In genomic region chr22:46798366-46799057, GRCh38 we compare ENCODE assay signal across 1 cellular context.
A peak's percentile ranks its signal among the peaks of the same experiment; 100 is the strongest.
TF ChIP-seq lines count a peak whose summit lies in the region.

No MANE protein-coding gene starts in this region.

TF ChIP-seq in HepG2, 621 proteins besides CTCF, POLR2A, EP300 and RAD21 (continued from another document and continues in another):
- no peak for TF ChIP-seq ZBTB46 (CRISPR knock-in tag; IDR thresholded peaks at IDR 0.05; ENCODE audit: borderline replicate concordance)
- TF ChIP-seq, protein P1, sequence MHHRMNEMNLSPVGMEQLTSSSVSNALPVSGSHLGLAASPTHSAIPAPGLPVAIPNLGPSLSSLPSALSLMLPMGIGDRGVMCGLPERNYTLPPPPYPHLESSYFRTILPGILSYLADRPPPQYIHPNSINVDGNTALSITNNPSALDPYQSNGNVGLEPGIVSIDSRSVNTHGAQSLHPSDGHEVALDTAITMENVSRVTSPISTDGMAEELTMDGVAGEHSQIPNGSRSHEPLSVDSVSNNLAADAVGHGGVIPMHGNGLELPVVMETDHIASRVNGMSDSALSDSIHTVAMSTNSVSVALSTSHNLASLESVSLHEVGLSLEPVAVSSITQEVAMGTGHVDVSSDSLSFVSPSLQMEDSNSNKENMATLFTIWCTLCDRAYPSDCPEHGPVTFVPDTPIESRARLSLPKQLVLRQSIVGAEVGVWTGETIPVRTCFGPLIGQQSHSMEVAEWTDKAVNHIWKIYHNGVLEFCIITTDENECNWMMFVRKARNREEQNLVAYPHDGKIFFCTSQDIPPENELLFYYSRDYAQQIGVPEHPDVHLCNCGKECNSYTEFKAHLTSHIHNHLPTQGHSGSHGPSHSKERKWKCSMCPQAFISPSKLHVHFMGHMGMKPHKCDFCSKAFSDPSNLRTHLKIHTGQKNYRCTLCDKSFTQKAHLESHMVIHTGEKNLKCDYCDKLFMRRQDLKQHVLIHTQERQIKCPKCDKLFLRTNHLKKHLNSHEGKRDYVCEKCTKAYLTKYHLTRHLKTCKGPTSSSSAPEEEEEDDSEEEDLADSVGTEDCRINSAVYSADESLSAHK (CRISPR knock-in tag; IDR thresholded peaks at IDR 0.05; ENCODE audit: borderline replicate concordance): no peak
- TF ChIP-seq SNAPC2 (CRISPR knock-in tag; IDR thresholded peaks at IDR 0.05): peak; percentile 79; the same call in 1 of the 2 replicates
- no peak for TF ChIP-seq PAF1 (CRISPR knock-in tag; IDR thresholded peaks at IDR 0.05)
- no peak for TF ChIP-seq NBN (conservative IDR thresholded peaks at IDR 0.05)
- peak; percentile 85; the same call in 1 of the 2 replicates for TF ChIP-seq ZBTB10 (CRISPR knock-in tag; IDR thresholded peaks at IDR 0.05; ENCODE audit: borderline replicate concordance)
- peak; percentile 81 for TF ChIP-seq ERF (CRISPR knock-in tag; IDR thresholded peaks at IDR 0.05)
- TF ChIP-seq SMARCE1 (IDR thresholded peaks at IDR 0.05; ENCODE audit: borderline replicate concordance): no peak
- TF ChIP-seq ZNF225 (CRISPR knock-in tag; IDR thresholded peaks at IDR 0.05): no peak
- TF ChIP-seq YY1 (IDR thresholded peaks at IDR 0.05; ENCODE audit: insufficient read depth, insufficient replicate concordance, low read depth, low read length): peak; percentile 84
- no peak for TF ChIP-seq MTF1 (CRISPR knock-in tag; IDR thresholded peaks at IDR 0.05)
- no peak for TF ChIP-seq DMAP1 (CRISPR knock-in tag; IDR thresholded peaks at IDR 0.05)
- no peak for TF ChIP-seq KLF9 (CRISPR knock-in tag; IDR thresholded peaks at IDR 0.05; ENCODE audit: low read depth)
- no peak; the same call in 1 of the 2 replicates for TF ChIP-seq ZNF557 (CRISPR knock-in tag; IDR thresholded peaks at IDR 0.05)
- no peak for TF ChIP-seq ZNF83 (CRISPR knock-in tag; IDR thresholded peaks at IDR 0.05; ENCODE audit: borderline replicate concordance)
- TF ChIP-seq THRA (CRISPR knock-in tag; IDR thresholded peaks at IDR 0.05; ENCODE audit: borderline replicate concordance): peak; percentile 58; the same call in 1 of the 2 replicates
- no peak for TF ChIP-seq EEA1 (CRISPR knock-in tag; IDR thresholded peaks at IDR 0.05; ENCODE audit: borderline replicate concordance)
- no peak for TF ChIP-seq TCF7 (IDR thresholded peaks at IDR 0.05; ENCODE audit: low read depth)
- TF ChIP-seq, protein P2, sequence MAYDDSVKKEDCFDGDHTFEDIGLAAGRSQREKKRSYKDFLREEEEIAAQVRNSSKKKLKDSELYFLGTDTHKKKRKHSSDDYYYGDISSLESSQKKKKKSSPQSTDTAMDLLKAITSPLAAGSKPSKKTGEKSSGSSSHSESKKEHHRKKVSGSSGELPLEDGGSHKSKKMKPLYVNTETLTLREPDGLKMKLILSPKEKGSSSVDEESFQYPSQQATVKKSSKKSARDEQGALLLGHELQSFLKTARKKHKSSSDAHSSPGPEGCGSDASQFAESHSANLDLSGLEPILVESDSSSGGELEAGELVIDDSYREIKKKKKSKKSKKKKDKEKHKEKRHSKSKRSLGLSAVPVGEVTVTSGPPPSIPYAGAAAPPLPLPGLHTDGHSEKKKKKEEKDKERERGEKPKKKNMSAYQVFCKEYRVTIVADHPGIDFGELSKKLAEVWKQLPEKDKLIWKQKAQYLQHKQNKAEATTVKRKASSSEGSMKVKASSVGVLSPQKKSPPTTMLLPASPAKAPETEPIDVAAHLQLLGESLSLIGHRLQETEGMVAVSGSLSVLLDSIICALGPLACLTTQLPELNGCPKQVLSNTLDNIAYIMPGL (CRISPR knock-in tag; IDR thresholded peaks at IDR 0.05; ENCODE audit: borderline replicate concordance in 1 of 2, low read depth in 1 of 2): peak; percentile 84 to 92
- TF ChIP-seq TMF1 (CRISPR knock-in tag; IDR thresholded peaks at IDR 0.05; ENCODE audit: low read depth): no peak
- 0 out of 2 replicates have a peak, but pooled peaks have one; percentile 55 for TF ChIP-seq ZNF552 (CRISPR knock-in tag; IDR thresholded peaks at IDR 0.05; ENCODE audit: borderline replicate concordance)
- TF ChIP-seq MIER2 (CRISPR knock-in tag; IDR thresholded peaks at IDR 0.05): peak; percentile 64; the same call in 1 of the 2 replicates
- peak; percentile 80; the same call in 1 of the 2 replicates for TF ChIP-seq HNF4A (CRISPR knock-in tag; IDR thresholded peaks at IDR 0.05)
- no peak for TF ChIP-seq GFI1 (CRISPR knock-in tag; IDR thresholded peaks at IDR 0.05; ENCODE audit: borderline replicate concordance)
- TF ChIP-seq KAT2B (IDR thresholded peaks at IDR 0.05; ENCODE audit: borderline replicate concordance, low read depth, low read length): no peak
- TF ChIP-seq SNRNP70 (IDR thresholded peaks at IDR 0.05; ENCODE audit: low read depth, low read length): no peak
- peak; percentile 71 for TF ChIP-seq KAT8 (CRISPR knock-in tag; IDR thresholded peaks at IDR 0.05)
- TF ChIP-seq PCBP1 (IDR thresholded peaks at IDR 0.05; ENCODE audit: borderline replicate concordance, low read depth, low read length): no peak
- no peak for TF ChIP-seq JUNB (CRISPR knock-in tag; IDR thresholded peaks at IDR 0.05; ENCODE audit: borderline replicate concordance)
- TF ChIP-seq HNRNPUL1 (IDR thresholded peaks at IDR 0.05; ENCODE audit: low read depth, low read length): no peak
- TF ChIP-seq, protein P3, sequence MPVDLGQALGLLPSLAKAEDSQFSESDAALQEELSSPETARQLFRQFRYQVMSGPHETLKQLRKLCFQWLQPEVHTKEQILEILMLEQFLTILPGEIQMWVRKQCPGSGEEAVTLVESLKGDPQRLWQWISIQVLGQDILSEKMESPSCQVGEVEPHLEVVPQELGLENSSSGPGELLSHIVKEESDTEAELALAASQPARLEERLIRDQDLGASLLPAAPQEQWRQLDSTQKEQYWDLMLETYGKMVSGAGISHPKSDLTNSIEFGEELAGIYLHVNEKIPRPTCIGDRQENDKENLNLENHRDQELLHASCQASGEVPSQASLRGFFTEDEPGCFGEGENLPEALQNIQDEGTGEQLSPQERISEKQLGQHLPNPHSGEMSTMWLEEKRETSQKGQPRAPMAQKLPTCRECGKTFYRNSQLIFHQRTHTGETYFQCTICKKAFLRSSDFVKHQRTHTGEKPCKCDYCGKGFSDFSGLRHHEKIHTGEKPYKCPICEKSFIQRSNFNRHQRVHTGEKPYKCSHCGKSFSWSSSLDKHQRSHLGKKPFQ (CRISPR knock-in tag; IDR thresholded peaks at IDR 0.05; ENCODE audit: insufficient replicate concordance): no peak
- peak; percentile 96 for TF ChIP-seq ZFP90 (CRISPR knock-in tag; IDR thresholded peaks at IDR 0.05; ENCODE audit: borderline replicate concordance)
- TF ChIP-seq ZSCAN20 (CRISPR knock-in tag; IDR thresholded peaks at IDR 0.05; ENCODE audit: borderline replicate concordance): peak; percentile 49; the same call in 1 of the 2 replicates
- TF ChIP-seq BCL3 (CRISPR knock-in tag; IDR thresholded peaks at IDR 0.05): no peak
- peak; percentile 63; the same call in 1 of the 2 replicates for TF ChIP-seq BORCS8-MEF2B (CRISPR knock-in tag; IDR thresholded peaks at IDR 0.05)
- peak; percentile 54 for TF ChIP-seq ZNF781 (CRISPR knock-in tag; IDR thresholded peaks at IDR 0.05; ENCODE audit: borderline replicate concordance, not compliant biosample characterization)
- TF ChIP-seq SOX13 (IDR thresholded peaks at IDR 0.05): no peak
- TF ChIP-seq SOX13 (CRISPR knock-in tag; conservative IDR thresholded peaks at IDR 0.05 in 1 of 2, IDR thresholded peaks at IDR 0.05 in 1 of 2): no peak
- TF ChIP-seq EZH2 (conservative IDR thresholded peaks at IDR 0.05; ENCODE audit: low read depth, low read length): no peak
- peak; percentile 86 for TF ChIP-seq ARID5B (CRISPR knock-in tag; IDR thresholded peaks at IDR 0.05)
- TF ChIP-seq PHF21A (CRISPR knock-in tag; IDR thresholded peaks at IDR 0.05): peak; percentile 76
- TF ChIP-seq MTF2 (CRISPR knock-in tag; IDR thresholded peaks at IDR 0.05; ENCODE audit: borderline replicate concordance): no peak
